8 cellular contexts compared by ENCODE assay signal in the genomic region with DNA sequence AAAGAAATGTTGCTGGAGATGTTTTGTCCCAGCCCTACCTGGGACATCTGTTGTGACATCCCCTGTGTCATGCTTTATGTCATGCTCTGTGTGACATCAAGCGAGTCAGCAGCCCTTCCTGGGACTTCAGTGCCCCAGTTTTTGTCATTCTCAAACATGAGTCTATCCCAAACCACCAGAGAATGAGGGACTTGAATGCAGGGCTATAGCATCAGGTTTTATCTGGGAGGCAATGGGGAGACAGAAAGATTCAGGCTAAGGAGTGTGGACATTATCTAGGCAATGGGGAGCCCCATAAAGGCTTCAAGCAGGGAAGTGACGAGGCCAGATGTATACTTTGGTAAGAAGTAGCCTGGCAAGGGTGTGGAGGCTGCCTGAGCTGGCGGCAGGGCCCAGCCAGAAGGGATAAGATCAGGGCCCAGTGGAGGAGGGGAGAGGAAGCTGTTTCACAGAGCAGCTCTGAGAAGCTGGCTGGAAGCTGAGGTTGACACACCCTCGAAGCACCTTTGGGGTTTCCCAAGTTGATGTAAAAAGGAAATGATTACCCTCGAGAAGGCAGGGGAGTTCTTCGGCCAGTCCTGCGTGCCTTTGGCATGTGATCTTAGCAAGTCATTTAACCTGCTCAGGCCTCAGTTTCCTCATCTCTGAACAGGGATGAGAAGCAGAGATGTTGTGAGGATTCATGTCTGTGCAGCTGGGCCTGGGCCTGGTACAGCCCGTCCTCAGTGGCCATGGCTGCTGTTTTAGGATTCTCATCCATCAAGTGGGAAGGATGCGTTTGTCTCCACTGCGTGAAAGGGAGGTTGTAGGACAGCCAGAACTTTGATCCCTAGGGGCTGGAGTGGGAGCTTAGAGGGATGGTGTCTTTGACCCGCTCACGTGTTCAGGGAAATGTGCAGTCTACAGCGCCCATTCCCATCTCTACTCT. TPM values are rescaled to one million over a fixed set of nuclear protein-coding genes. Genes with fewer than 3 reads are reported as not detected.
DNase-seq lines count a peak whose midpoint lies in the region; ATAC-seq and TF ChIP-seq lines count a peak whose summit lies in the region.

No MANE protein-coding gene starts in this region.

- intact Hi-C loops in prostate gland (cut with DNase I): no loop called here

- TF ChIP-seq POLR2A in prostate gland (IDR thresholded peaks at IDR 0.05): no peak

- peaks cover 15% of the 10 kb centered on the region for H3K4me1 ChIP-seq in prostate gland (replicated peaks)

- no peaks in the 10 kb centered on the region for H3K9me3 ChIP-seq in prostate gland

- peak; percentile 52 for ATAC-seq in GM19328 (IDR thresholded peaks at IDR 0.05; ENCODE audit: unreplicated experiment)
- ATAC-seq in HG03439 (IDR thresholded peaks at IDR 0.05; ENCODE audit: unreplicated experiment): peak; percentile 62
- ATAC-seq in activated CD4-positive, CD25-positive, alpha-beta regulatory T cell treated with anti-CD3 and anti-CD28 coated beads, Interleukin-2, amount 50 U/mL, for 24 hours: peak; percentile 84 to 86

- H3K27me3 ChIP-seq in prostate gland (replicated peaks; ENCODE audit: insufficient read depth): no peaks in the 10 kb centered on the region

- WGBS in prostate gland: 64% methylated on average over 13 of the region's 13 CpGs

- H3K27ac ChIP-seq in prostate gland (peak overlapping the region; percentile 15 to 28), coronary artery (peak overlapping the region in 1 of 2 donors; percentile 46)

- H3K36me3 ChIP-seq in prostate gland: no peaks in the 10 kb centered on the region

- TF ChIP-seq CTCF in AG10803 (conservative IDR thresholded peaks at IDR 0.05; ENCODE audit: low read length) (no peak), choroid plexus epithelial cell (conservative IDR thresholded peaks at IDR 0.05; ENCODE audit: low read depth, low read length) (no peak), prostate gland (IDR thresholded peaks at IDR 0.05) (no peak), coronary artery (IDR thresholded peaks at IDR 0.05) (no peak)

- peak; percentile 46 for DNase-seq in AG10803 (ENCODE audit: low read depth)
- DNase-seq in choroid plexus epithelial cell (ENCODE audit: low read depth): peak; percentile 79
- peak; percentile 64 for DNase-seq in prostate gland (ENCODE audit: low spot score)
- no peak for DNase-seq in midbrain (lab: John Stamatoyannopoulos, UW)
- DNase-seq in coronary artery (ENCODE audit: low spot score): no peak

- H3K4me3 ChIP-seq in AG10803 (ENCODE audit: low read length) (no peak overlapping the region), choroid plexus epithelial cell (ENCODE audit: low read depth, low read length) (no peak overlapping the region), prostate gland (no peak overlapping the region), coronary artery (no peak overlapping the region)

RNA-seq across cellular contexts. Expression of gene IRAK2, which starts 34.3 kb away (rescaled TPM):
- total RNA-seq in prostate gland: 1 to 10 TPM; 5.1 to 7.6 TPM

RNA-seq across cellular contexts. Expression of gene TATDN2, which starts 49.2 kb away (rescaled TPM):
- 10 to 100 TPM; 25.4 to 27.1 TPM for total RNA-seq in prostate gland

RNA-seq across cellular contexts. Expression of gene VHL, which starts 57.4 kb away (rescaled TPM):
- total RNA-seq in prostate gland: 10 to 100 TPM; 59.5 to 67.7 TPM

Comparison
In these comparisons a context has a peak if more than half of its experiments do, and no peak if none do; other contexts are left out.
1. DNase-seq: peak in AG10803 (single experiment), choroid plexus epithelial cell (single experiment) and prostate gland (single experiment); none in midbrain (single experiment) and coronary artery (single experiment).
2. Peak in every context shown above with its lines, with median percentiles within 50 percentile points of each other: ATAC-seq.